Comparison of ENCODE assay signal across 8 cellular contexts in the genomic region with DNA sequence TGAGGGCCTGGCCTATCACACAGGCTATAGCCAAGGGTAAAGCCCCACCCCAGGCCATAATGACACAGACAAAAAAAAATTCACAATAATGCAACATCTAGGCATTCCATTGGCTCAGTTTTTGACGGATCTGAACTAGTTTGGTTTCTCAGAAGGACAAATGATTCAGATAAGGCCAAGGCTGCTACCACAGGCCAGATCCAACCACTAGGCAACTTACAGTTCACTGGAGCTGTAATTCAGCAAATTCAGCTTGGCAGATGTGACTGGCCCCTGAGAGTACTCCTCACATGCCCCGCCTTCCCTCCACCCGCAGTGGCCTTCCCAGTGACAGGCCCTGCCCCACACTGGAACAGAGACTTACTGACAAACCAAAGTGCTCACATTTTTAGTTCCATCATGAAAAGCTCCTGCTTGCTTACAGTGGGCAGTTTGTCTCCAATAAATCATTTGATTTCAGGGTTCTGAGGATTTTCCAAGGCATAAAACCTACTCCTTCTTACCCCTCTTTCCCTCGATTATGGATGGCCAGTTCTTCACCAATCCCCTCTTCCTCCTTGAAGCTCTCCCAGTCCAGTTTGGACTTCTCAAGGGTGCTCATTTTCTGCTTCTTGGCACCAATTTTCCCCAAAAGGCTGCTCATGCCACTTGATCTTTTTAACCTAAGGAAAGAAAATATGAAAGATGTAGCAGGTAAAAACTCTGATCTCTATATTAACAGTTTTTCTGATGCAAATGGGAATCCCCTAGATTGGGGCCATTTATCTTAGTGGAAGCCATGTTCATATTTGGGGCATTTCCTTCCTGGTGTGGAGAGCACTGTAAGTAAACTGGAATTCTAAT. TPM values are rescaled to one million over a fixed set of nuclear protein-coding genes. Genes with fewer than 3 reads are reported as not detected.
A peak's percentile ranks its signal among the peaks of the same experiment; 100 is the strongest.
DNase-seq lines count a peak whose midpoint lies in the region; ATAC-seq and TF ChIP-seq lines count a peak whose summit lies in the region.

No MANE protein-coding gene starts in this region.

- TF ChIP-seq POLR2A in uterus (IDR thresholded peaks at IDR 0.05), result no peak

- no peak for ATAC-seq in GM19023 (IDR thresholded peaks at IDR 0.05; ENCODE audit: unreplicated experiment)

- H3K4me3 ChIP-seq in A673 (ENCODE audit: low read depth, low read length, poor library complexity, severe bottlenecking) (peak overlapping the region; percentile 8), HUES64 (ENCODE audit: low read length) (no peak overlapping the region), mesodermal cell (ENCODE audit: extremely low read depth, insufficient read depth, low read length, poor library complexity, severe bottlenecking) (no peak overlapping the region), uterus (no peak overlapping the region)

- H3K9me3 ChIP-seq in A673 (ENCODE audit: low read depth, low read length, poor library complexity, severe bottlenecking), result no peaks in the 10 kb centered on the region
- no peaks in the 10 kb centered on the region for H3K9me3 ChIP-seq in HUES64 (ENCODE audit: insufficient read depth, low read depth, low read length)
- no peaks in the 10 kb centered on the region for H3K9me3 ChIP-seq in mesodermal cell (ENCODE audit: control insufficient read depth, low read length)
- no peaks in the 10 kb centered on the region for H3K9me3 ChIP-seq in uterus

- POLR2A ChIA-PET in A673 (lab: Charles Lee; ENCODE audit: low non-redundant PET), result interaction anchor here (0.6 kb wide), 4 partner anchors 14 to 111 kb away, joined by 3 to 4 read pairs (median 3); no protein-coding TSS in a partner anchor

- H3K4me1 ChIP-seq in A673 (ENCODE audit: insufficient read depth, low read length, poor library complexity, severe bottlenecking) (peaks cover 39% of the 10 kb centered on the region), HUES64 (ENCODE audit: insufficient read depth, low read length) (peaks cover 6% of the 10 kb centered on the region; the same call in 1 of the 2 replicates), mesodermal cell (ENCODE audit: control insufficient read depth, insufficient read depth, low read length, poor library complexity, severe bottlenecking) (peaks cover 53% of the 10 kb centered on the region), uterus (peaks cover 8% of the 10 kb centered on the region in 2 donors)

- WGBS in HUES64, result 90% methylated on average over 4 of the region's 4 CpGs
- 90 to 95% methylated on average over 4 of the region's 4 CpGs for WGBS in mesodermal cell (ENCODE audit: insufficient coverage in 2 of 2), 2 experiments

- H3K27ac ChIP-seq in A673 (ENCODE audit: low read depth, low read length, poor library complexity, severe bottlenecking) (peak overlapping the region; percentile 94), HUES64 (ENCODE audit: low read depth, low read length) (peak overlapping the region; percentile 43), cingulate gyrus (ENCODE audit: low read depth, low read length) (peak overlapping the region; percentile 76), mesodermal cell (ENCODE audit: low read depth, low read length, severe bottlenecking) (peak overlapping the region; percentile 98), uterus (peak overlapping the region; percentile 80 to 84)

- no peak overlapping the region for H3K9ac ChIP-seq in HUES64 (ENCODE audit: low read depth, low read length)

- intact Hi-C loops in A673 (cut with micrococcal nuclease; ENCODE audit: unreplicated experiment), result no loop called here
- intact Hi-C loops in uterus (cut with DNase I; ENCODE audit: low total_unique reads), result no loop called here

- H3K36me3 ChIP-seq in A673 (ENCODE audit: insufficient read depth, low read length, poor library complexity, severe bottlenecking) (peaks cover 32% of the 10 kb centered on the region), HUES64 (ENCODE audit: insufficient read depth, low read length) (peaks cover 47% of the 10 kb centered on the region), mesodermal cell (ENCODE audit: control insufficient read depth, insufficient read depth, low read length) (peaks cover 37% of the 10 kb centered on the region), uterus (no peaks in the 10 kb centered on the region)

- TF ChIP-seq CTCF in A673 (conservative IDR thresholded peaks at IDR 0.05; ENCODE audit: low read depth, low read length), result no peak
- no peak for TF ChIP-seq CTCF in uterus (IDR thresholded peaks at IDR 0.05)

- H3K27me3 ChIP-seq in A673 (replicated peaks; ENCODE audit: insufficient read depth, low read depth, low read length, poor library complexity) (no peaks in the 10 kb centered on the region), HUES64 (ENCODE audit: insufficient read depth, low read length) (no peaks in the 10 kb centered on the region), uterus (no peaks in the 10 kb centered on the region)

- TSS peak; percentile 68 for BruUV-seq in A673 (replicated peaks; lab: Mats Ljungman, UMichigan)

- peak; percentile 77 for DNase-seq in A673 (ENCODE audit: low spot score)
- DNase-seq in uterus, result peak in 1 of 2 donors; percentile 37
- no peak for DNase-seq in NCI-H2029 (lab: John Stamatoyannopoulos, UW)
- no peak for DNase-seq in NCI-H1436 treated with DMSO at 0.1 percent for 48 hours (lab: John Stamatoyannopoulos, UW)

- CTCF ChIA-PET in A673 (lab: Charles Lee), result interaction anchor here (0.9 to 1.1 kb wide), 2 partner anchors 66 to 81 kb away, joined by 3 to 5 read pairs; no protein-coding TSS in a partner anchor

RNA-seq across cellular contexts. Expression of gene BCAR1, which starts 53.3 kb away (rescaled TPM):
- total RNA-seq in A673 (2021) (42.2 and 47.3 TPM in 2 replicates), uterus (100 to 1,000 TPM in 1 of 4 donors, 10 to 100 TPM in 3; 42.8 to 104 (median 47.2) TPM)
- 43.7 TPM for polyA plus RNA-seq in HUES64 (2013, experiment 1 of 2)
- polyA plus RNA-seq in HUES64 (2013, experiment 2 of 2), result 40.2 TPM
- 122 TPM for polyA plus RNA-seq in mesodermal cell (2013, experiment 1 of 2)
- 83.0 TPM for polyA plus RNA-seq in mesodermal cell (2013, experiment 2 of 2)

Comparison
In these comparisons a context has a peak if more than half of its experiments do, and no peak if none do; other contexts are left out.
1. H3K27ac ChIP-seq: peak in every context shown above with its lines; median percentile 98 in mesodermal cell; 94 in A673; 82 in uterus; 76 in cingulate gyrus; 43 in HUES64.